In the genomic region with DNA sequence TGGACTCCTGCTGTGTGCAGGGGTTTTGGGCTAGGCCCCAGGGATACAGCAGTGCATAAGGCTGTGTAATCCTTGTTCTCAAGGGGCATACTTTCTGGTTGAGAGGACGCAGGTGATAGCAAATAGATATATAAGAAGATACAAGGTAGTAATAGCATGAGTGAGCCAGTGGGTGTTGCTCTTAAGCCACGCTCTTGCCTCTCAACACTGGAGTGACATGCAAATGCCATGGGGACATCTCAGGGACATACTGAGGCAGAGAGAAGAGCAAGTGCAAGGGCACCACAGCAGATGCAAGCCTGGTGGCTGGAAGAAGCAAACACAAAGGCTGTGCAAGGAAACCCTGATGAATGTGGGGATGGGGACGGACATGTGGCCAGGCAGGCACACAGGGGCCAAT, we compare ENCODE assay signal across 9 cellular contexts.
DNase-seq lines count a peak whose midpoint lies in the region; ATAC-seq lines count a peak whose summit lies in the region.
"Had no signal": no experiment of that assay in that cellular context is flagged by ENCODE, and none has a peak within 500 bp of the region (broad histone marks: within the 10 kb centered on the region; RNA-seq: fewer than 3 reads in every experiment).

No MANE protein-coding gene starts in this region.

- no peaks in the 10 kb centered on the region for H3K36me3 ChIP-seq in CD8-positive, alpha-beta memory T cell (ENCODE audit: insufficient read depth, low read length)
- H3K36me3 ChIP-seq: heart right ventricle had no signal

- H3K4me3 Mint-ChIP-seq in CD8-positive, alpha-beta memory T cell, result peak overlapping the region in 4 of 7 donors; percentile 1 to 75 (median 34)
- no peak overlapping the region for H3K4me3 Mint-ChIP-seq in activated naive CD8-positive, alpha-beta T cell treated with anti-CD3 and anti-CD28 coated beads for 36 hours
- peak overlapping the region; percentile 67 for H3K4me3 Mint-ChIP-seq in natural killer cell treated with Interleukin-12 subunit alpha and Interleukin-12 subunit beta and Interleukin-15 and Interleukin-18, amount 100 ng/mL, for 72 hours

- H3K27me3 ChIP-seq in CD8-positive, alpha-beta memory T cell (ENCODE audit: insufficient read depth, low read length, poor library complexity, severe bottlenecking), result no peaks in the 10 kb centered on the region
- H3K27me3 ChIP-seq: heart right ventricle had no signal

- no peaks in the 10 kb centered on the region for H3K9me3 ChIP-seq in CD8-positive, alpha-beta memory T cell (ENCODE audit: low read length)
- H3K9me3 ChIP-seq: heart right ventricle had no signal

- no peaks in the 10 kb centered on the region for H3K9me3 Mint-ChIP-seq in CD8-positive, alpha-beta memory T cell
- no peaks in the 10 kb centered on the region for H3K9me3 Mint-ChIP-seq in activated naive CD8-positive, alpha-beta T cell treated with anti-CD3 and anti-CD28 coated beads for 36 hours
- peaks cover 6% of the 10 kb centered on the region for H3K9me3 Mint-ChIP-seq in natural killer cell treated with Interleukin-12 subunit alpha and Interleukin-12 subunit beta and Interleukin-15 and Interleukin-18, amount 100 ng/mL, for 72 hours

- peak overlapping the region in 7 of 8 donors; percentile 64 to 95 (median 76) for H3K27ac Mint-ChIP-seq in CD8-positive, alpha-beta memory T cell
- peak overlapping the region; percentile 51 for H3K27ac Mint-ChIP-seq in activated naive CD8-positive, alpha-beta T cell treated with anti-CD3 and anti-CD28 coated beads for 36 hours
- peak overlapping the region; percentile 93 to 96 for H3K27ac Mint-ChIP-seq in natural killer cell treated with Interleukin-12 subunit alpha and Interleukin-12 subunit beta and Interleukin-15 and Interleukin-18, amount 100 ng/mL, for 72 hours

- CTCF ChIA-PET in CD8-positive, alpha-beta memory T cell (lab: Charles Lee), result no interaction called here

- peaks cover 48% of the 10 kb centered on the region for H3K4me1 ChIP-seq in CD8-positive, alpha-beta memory T cell (ENCODE audit: insufficient read depth, low read length)

- peak; percentile 45 to 63 for ATAC-seq in natural killer cell treated with Interleukin-12 subunit alpha and Interleukin-12 subunit beta and Interleukin-15 and Interleukin-18, amount 100 ng/mL, for 72 hours
- no peak for ATAC-seq in HG03196 (IDR thresholded peaks at IDR 0.05; ENCODE audit: unreplicated experiment)

- H3K36me3 Mint-ChIP-seq in CD8-positive, alpha-beta memory T cell, result peaks cover 0 to 3% (median 0%) of the 10 kb centered on the region in 3 donors
- H3K36me3 Mint-ChIP-seq in activated naive CD8-positive, alpha-beta T cell treated with anti-CD3 and anti-CD28 coated beads for 36 hours, result peaks cover 9% of the 10 kb centered on the region
- H3K36me3 Mint-ChIP-seq in natural killer cell treated with Interleukin-12 subunit alpha and Interleukin-12 subunit beta and Interleukin-15 and Interleukin-18, amount 100 ng/mL, for 72 hours, result peaks cover 19% of the 10 kb centered on the region

- peaks cover 68 to 92% (median 84%) of the 10 kb centered on the region in 3 donors for H3K4me1 Mint-ChIP-seq in CD8-positive, alpha-beta memory T cell
- peaks cover 45% of the 10 kb centered on the region for H3K4me1 Mint-ChIP-seq in activated naive CD8-positive, alpha-beta T cell treated with anti-CD3 and anti-CD28 coated beads for 36 hours
- H3K4me1 Mint-ChIP-seq in natural killer cell treated with Interleukin-12 subunit alpha and Interleukin-12 subunit beta and Interleukin-15 and Interleukin-18, amount 100 ng/mL, for 72 hours (ENCODE audit: low read depth in 2 of 2), result peaks cover 76 to 84% of the 10 kb centered on the region in 2 donors

- peak in 3 of 5 donors; percentile 28 to 59 (median 31) for DNase-seq in CD8-positive, alpha-beta memory T cell
- peak; percentile 31 for DNase-seq in GM19238 (ENCODE audit: insufficient read length, low spot score)
- DNase-seq in NCI-H2227 (lab: John Stamatoyannopoulos, UW; ENCODE audit: unreplicated experiment), result peak; percentile 26
- DNase-seq in activated naive CD8-positive, alpha-beta T cell treated with anti-CD3 and anti-CD28 coated beads for 36 hours, result no peak
- no peak for DNase-seq in natural killer cell treated with Interleukin-12 subunit alpha and Interleukin-12 subunit beta and Interleukin-15 and Interleukin-18, amount 100 ng/mL, for 72 hours (ENCODE audit: low spot score)
- no peak for DNase-seq in middle frontal gyrus (ENCODE audit: extremely low spot score, low spot score)
- DNase-seq in HK-2 (ENCODE audit: unreplicated experiment), result no peak
- DNase-seq: heart right ventricle had no signal

- H3K27ac ChIP-seq in CD8-positive, alpha-beta memory T cell (ENCODE audit: low read depth, low read length), result no peak overlapping the region

- POLR2A ChIA-PET in CD8-positive, alpha-beta memory T cell (lab: Charles Lee), result no interaction called here

- H3K4me3 ChIP-seq in CD8-positive, alpha-beta memory T cell (ENCODE audit: low read length), result no peak overlapping the region
- H3K4me3 ChIP-seq: heart right ventricle had no signal

- H3K27me3 Mint-ChIP-seq in CD8-positive, alpha-beta memory T cell, result no peaks in the 10 kb centered on the region
- H3K27me3 Mint-ChIP-seq in activated naive CD8-positive, alpha-beta T cell treated with anti-CD3 and anti-CD28 coated beads for 36 hours, result no peaks in the 10 kb centered on the region
- H3K27me3 Mint-ChIP-seq in natural killer cell treated with Interleukin-12 subunit alpha and Interleukin-12 subunit beta and Interleukin-15 and Interleukin-18, amount 100 ng/mL, for 72 hours, result no peaks in the 10 kb centered on the region

Comparison
In these comparisons a context has a peak if more than half of its experiments do, and no peak if none do; other contexts are left out.
1. DNase-seq: peak in CD8-positive, alpha-beta memory T cell (3 of 5), GM19238 (single experiment) and NCI-H2227 (single experiment); none in activated naive CD8-positive, alpha-beta T cell treated with anti-CD3 and anti-CD28 coated beads for 36 hours (single experiment), natural killer cell treated with Interleukin-12 subunit alpha and Interleukin-12 subunit beta and Interleukin-15 and Interleukin-18, amount 100 ng/mL, for 72 hours (single experiment), middle frontal gyrus (single experiment) and HK-2 (single experiment).
2. Peak in every context shown above with its lines, with median percentiles within 50 percentile points of each other: H3K27ac Mint-ChIP-seq.